ENCODE assay signal across 1 cellular context in genomic region chr16:5098221-5099159, GRCh38.
TF ChIP-seq lines count a peak whose summit lies in the region.
"Not testable (repeated sequence)": the region's sequence is repeated elsewhere in the genome, so short reads cannot be mapped to it uniquely, and the experiment has no call there.

No MANE protein-coding gene starts in this region.

TF ChIP-seq in HepG2, 621 proteins besides CTCF, POLR2A, EP300 and RAD21 (continued from another document):
- TF ChIP-seq ZNF121 (CRISPR knock-in tag; IDR thresholded peaks at IDR 0.05) (peak; percentile 73), ZBED4 (CRISPR knock-in tag; IDR thresholded peaks at IDR 0.05; ENCODE audit: borderline replicate concordance) (0 out of 2 replicates have a peak, but pooled peaks have one; percentile 67), TIGD3 (CRISPR knock-in tag; IDR thresholded peaks at IDR 0.05; ENCODE audit: borderline replicate concordance) (peak; percentile 39; the same call in 1 of the 2 replicates), ZNF441 (CRISPR knock-in tag; IDR thresholded peaks at IDR 0.05; ENCODE audit: borderline replicate concordance) (peak; percentile 12; the same call in 1 of the 2 replicates), ZNF574 (CRISPR knock-in tag; IDR thresholded peaks at IDR 0.05) (peak; percentile 62), MXI1 (IDR thresholded peaks at IDR 0.05; ENCODE audit: borderline replicate concordance, low read depth, low read length) (peak; percentile 23; the same call in 1 of the 3 replicates), KDM2A (CRISPR knock-in tag; IDR thresholded peaks at IDR 0.05; ENCODE audit: borderline replicate concordance, low read depth) (peak; percentile 43; the same call in 1 of the 2 replicates), HNF1B (CRISPR knock-in tag; IDR thresholded peaks at IDR 0.05) (peak; percentile 66), CREB1 (IDR thresholded peaks at IDR 0.05) (peak; percentile 55), MYPOP (CRISPR knock-in tag; IDR thresholded peaks at IDR 0.05) (0 out of 2 replicates have a peak, but pooled peaks have one; percentile 3), ZNF709 (CRISPR knock-in tag; IDR thresholded peaks at IDR 0.05) (peak; percentile 67)
- TF ChIP-seq CREB1 (CRISPR knock-in tag; IDR thresholded peaks at IDR 0.05) = not testable (repeated sequence)
